ENCODE assay signal across 7 cellular contexts in genomic region chr9:104091708-104092107, GRCh38. TPM values are rescaled to one million over a fixed set of nuclear protein-coding genes. Genes with fewer than 3 reads are reported as not detected.
A peak's percentile ranks its signal among the peaks of the same experiment; 100 is the strongest.
DNase-seq lines count a peak whose midpoint lies in the region; ATAC-seq, FAIRE-seq and TF ChIP-seq lines count a peak whose summit lies in the region.

No MANE protein-coding gene starts in this region.

- FAIRE-seq in urothelium cell line (lab: Jason Lieb, UNC) = no peak

- peaks cover 34% of the 10 kb centered on the region for H3K4me1 Mint-ChIP-seq in T-helper 2 cell treated with Interferon-gamma antibody and Interleukin-4, amounts not matched to agents 5 μg/mL and 100 μg/mL, for 36 hours (ENCODE audit: low read depth)

- no peaks in the 10 kb centered on the region for H3K27me3 ChIP-seq in foreskin keratinocyte

- intact Hi-C loops in left cardiac atrium (cut with DNase I) = no loop called here

- peak; percentile 38 for DNase-seq in KBM-7
- no peak for DNase-seq in T-helper 2 cell treated with Interferon-gamma antibody and Interleukin-4, amounts not matched to agents 5 μg/mL and 100 μg/mL, for 36 hours (ENCODE audit: low spot score)
- no peak for DNase-seq in left cardiac atrium
- peak; percentile 10 for DNase-seq in urothelium cell line (ENCODE audit: low spot score)
- DNase-seq in 8988T = no peak
- no peak for DNase-seq in foreskin keratinocyte

- no peaks in the 10 kb centered on the region for H3K9me3 Mint-ChIP-seq in T-helper 2 cell treated with Interferon-gamma antibody and Interleukin-4, amounts not matched to agents 5 μg/mL and 100 μg/mL, for 36 hours

- ATAC-seq in GM19372 (IDR thresholded peaks at IDR 0.05; ENCODE audit: low read depth, unreplicated experiment) (peak; percentile 41), left cardiac atrium (peak; percentile 10 to 21), foreskin keratinocyte (no peak)

- H3K27me3 Mint-ChIP-seq in T-helper 2 cell treated with Interferon-gamma antibody and Interleukin-4, amounts not matched to agents 5 μg/mL and 100 μg/mL, for 36 hours (ENCODE audit: low read depth) = peaks cover 15% of the 10 kb centered on the region

- no peak overlapping the region for H3K27ac ChIP-seq in foreskin keratinocyte

- TF ChIP-seq CTCF in foreskin keratinocyte (conservative IDR thresholded peaks at IDR 0.05) = no peak

- H3K4me3 Mint-ChIP-seq in T-helper 2 cell treated with Interferon-gamma antibody and Interleukin-4, amounts not matched to agents 5 μg/mL and 100 μg/mL, for 36 hours = peak overlapping the region; percentile 98

- in situ Hi-C loops in KBM-7 (cut with MboI; ENCODE audit: low pct_unique_long_range_greater_than_20kb, low sequenced_read_pairs) = no loop called here

- H3K36me3 Mint-ChIP-seq in T-helper 2 cell treated with Interferon-gamma antibody and Interleukin-4, amounts not matched to agents 5 μg/mL and 100 μg/mL, for 36 hours (ENCODE audit: low read depth) = peaks cover 15% of the 10 kb centered on the region

- peak overlapping the region; percentile 66 for H3K27ac Mint-ChIP-seq in T-helper 2 cell treated with Interferon-gamma antibody and Interleukin-4, amounts not matched to agents 5 μg/mL and 100 μg/mL, for 36 hours

- H3K4me1 ChIP-seq in foreskin keratinocyte = peaks cover 19% of the 10 kb centered on the region

RNA-seq across cellular contexts. Expression of gene SMC2, which starts 2.4 kb away (rescaled TPM):
- total RNA-seq in left cardiac atrium (10 to 100 TPM; 10.6 to 11.3 TPM), foreskin keratinocyte (34.6 and 44.3 TPM in 2 replicates)
- polyA plus RNA-seq in foreskin keratinocyte = 8.6 and 11.5 TPM in 2 replicates

Comparison
In these comparisons a context has a peak if more than half of its experiments do, and no peak if none do; other contexts are left out.
1. DNase-seq: peak in KBM-7 (single experiment) and urothelium cell line (single experiment); none in T-helper 2 cell treated with Interferon-gamma antibody and Interleukin-4, amounts not matched to agents 5 μg/mL and 100 μg/mL, for 36 hours (single experiment), left cardiac atrium (single experiment), 8988T (single experiment) and foreskin keratinocyte (0 of 2).